Comparison of ENCODE assay signal across 13 cellular contexts in the genomic region with DNA sequence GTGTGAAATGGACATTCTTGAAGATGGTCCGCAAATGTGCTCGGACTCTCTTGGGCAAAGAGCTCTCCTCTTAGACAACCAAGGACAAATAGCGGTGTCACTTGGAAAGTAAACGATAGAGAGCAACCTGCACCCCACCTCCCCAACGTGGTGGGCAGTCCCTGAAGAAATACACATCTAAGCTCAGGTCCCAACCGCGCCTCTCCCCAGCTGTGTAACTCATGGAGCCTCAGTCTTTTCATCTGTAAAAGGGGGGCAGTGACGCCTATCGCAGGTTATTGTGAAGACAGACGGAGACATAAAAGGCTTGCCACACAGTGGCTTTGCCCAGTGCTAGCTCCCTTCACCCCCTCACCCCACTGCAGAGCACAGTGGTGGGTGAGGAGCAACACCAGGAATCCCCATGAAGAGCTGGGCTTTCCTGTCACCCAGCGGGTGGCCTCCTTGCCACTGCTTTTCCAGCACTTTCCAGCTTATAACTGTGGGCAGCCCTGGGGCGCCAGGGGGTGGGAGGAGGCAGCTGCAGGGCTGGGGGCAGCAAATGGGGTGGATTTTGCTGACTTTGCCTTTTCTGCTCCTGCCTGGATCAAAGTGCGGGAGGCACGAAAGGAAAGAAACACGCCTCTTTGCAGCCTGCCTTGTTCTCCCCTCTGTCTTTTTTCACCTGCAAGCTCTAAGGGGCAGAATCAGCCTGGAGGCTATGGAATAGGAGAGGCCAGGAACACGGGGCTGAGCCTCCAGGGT.
DNase-seq lines count a peak whose midpoint lies in the region; ATAC-seq, FAIRE-seq and TF ChIP-seq lines count a peak whose summit lies in the region.
"Had no signal": no experiment of that assay in that cellular context is flagged by ENCODE, and none has a peak within 500 bp of the region (broad histone marks: within the 10 kb centered on the region; RNA-seq: fewer than 3 reads in every experiment).

No MANE protein-coding gene starts in this region.

- no peak overlapping the region for H3K27ac ChIP-seq in A673 (ENCODE audit: low read depth, low read length, poor library complexity, severe bottlenecking)
- H3K27ac ChIP-seq in IMR-90 (ENCODE audit: insufficient read depth, low read length), result no peak overlapping the region
- no peak overlapping the region for H3K27ac ChIP-seq in H1 (ENCODE audit: low read depth, low read length)
- H3K27ac ChIP-seq in spleen, result no peak overlapping the region
- H3K27ac ChIP-seq: BLaER1, GM23248 had no signal

- H4K91ac ChIP-seq in IMR-90 (ENCODE audit: insufficient read depth, low read depth, low read length) (no peak overlapping the region), H1 (replicated peaks; ENCODE audit: insufficient read length, low read length) (no peak overlapping the region)

- H4K5ac ChIP-seq in IMR-90 (ENCODE audit: low read depth, low read length), result no peak overlapping the region
- H4K5ac ChIP-seq in H1 (ENCODE audit: insufficient read length, low read depth, low read length), result no peak overlapping the region

- H2AK5ac ChIP-seq in IMR-90 (ENCODE audit: low read depth, low read length), result no peak overlapping the region
- H2AK5ac ChIP-seq in H1 (ENCODE audit: low read depth, low read length), result no peak overlapping the region

- H3K9me3 ChIP-seq in A673 (ENCODE audit: low read depth, low read length, poor library complexity, severe bottlenecking) (no peaks in the 10 kb centered on the region), IMR-90 (ENCODE audit: control insufficient read depth, insufficient read depth, low read length) (no peaks in the 10 kb centered on the region), H1 (ENCODE audit: insufficient read depth in 2 of 2, low read depth in 1 of 2, low read length in 1 of 2) (no peaks in the 10 kb centered on the region), spleen (no peaks in the 10 kb centered on the region)
- H3K9me3 ChIP-seq: BLaER1, Caco-2 had no signal

- TF ChIP-seq RAD21 in IMR-90 (IDR thresholded peaks at IDR 0.05; ENCODE audit: low read length) (no peak), H1 (IDR thresholded peaks at IDR 0.05 in 1 of 2, conservative IDR thresholded peaks at IDR 0.05 in 1 of 2; ENCODE audit: low read depth in 2 of 2, low read length in 2 of 2) (no peak)

- no peaks in the 10 kb centered on the region for H3K79me1 ChIP-seq in IMR-90 (ENCODE audit: low read depth in 1 of 2, low read length in 2 of 2)
- no peaks in the 10 kb centered on the region for H3K79me1 ChIP-seq in H1 (ENCODE audit: low read depth, low read length)

- no peak for ATAC-seq in IMR-90 (ENCODE audit: low read depth)

- no peaks in the 10 kb centered on the region for H3K9me1 ChIP-seq in IMR-90 (ENCODE audit: insufficient read depth, low read length)

- H2AK9ac ChIP-seq in IMR-90 (replicated peaks; ENCODE audit: low read depth, low read length, poor library complexity), result peak overlapping the region; percentile 40

- in situ Hi-C loops in IMR-90 (cut with MboI; ENCODE audit: low sequenced_read_pairs), result no loop called here

- peak; percentile 41 for DNase-seq in A673 (ENCODE audit: low spot score)
- DNase-seq in IMR-90, result no peak
- no peak for DNase-seq in H1 (ENCODE audit: low read depth in 1 of 2, low spot score in 2 of 2)
- peak; percentile 45 for DNase-seq in spleen
- DNase-seq in hypothalamus (lab: John Stamatoyannopoulos, UW), result no peak
- no peak for DNase-seq in activated CD4-positive, alpha-beta T cell treated with anti-CD3 and anti-CD28 coated beads, Interleukin-2, amount 50 U/mL, for 4 hours
- DNase-seq: AML-193; Caco-2; CD8-positive, alpha-beta memory T cell; DMS53; GM23248; H7 had no signal

- H4K20me1 ChIP-seq in IMR-90 (ENCODE audit: insufficient read depth, low read length) (no peaks in the 10 kb centered on the region), H1 (replicated peaks in 1 of 2; ENCODE audit: control insufficient read depth in 1 of 2, insufficient read depth in 2 of 2, low read length in 2 of 2) (no peaks in the 10 kb centered on the region)
- H4K20me1 ChIP-seq: BLaER1 had no signal

- dilution Hi-C loops in IMR-90 (cut with HindIII; ENCODE audit: low sequenced_read_pairs, unreplicated experiment), result no loop called here

- H3K4me3 ChIP-seq in A673 (ENCODE audit: low read depth, low read length, poor library complexity, severe bottlenecking), result no peak overlapping the region
- no peak overlapping the region for H3K4me3 ChIP-seq in IMR-90 (ENCODE audit: insufficient read depth, low read depth, low read length)
- no peak overlapping the region for H3K4me3 ChIP-seq in H1 (ENCODE audit: extremely low read depth in 1 of 4, insufficient read depth in 2 of 4, low read depth in 3 of 4, low read length in 4 of 4)
- H3K4me3 ChIP-seq in spleen, result no peak overlapping the region
- H3K4me3 ChIP-seq: BLaER1, GM23248 had no signal

- H3K18ac ChIP-seq in IMR-90 (ENCODE audit: low read depth, low read length) (no peak overlapping the region), H1 (ENCODE audit: extremely low read depth, low read length) (no peak overlapping the region)

- H3K4ac ChIP-seq in IMR-90 (ENCODE audit: low read depth, low read length) (no peak overlapping the region), H1 (replicated peaks; ENCODE audit: insufficient read length, low read depth, low read length) (no peak overlapping the region)

- H3K4me1 ChIP-seq in A673 (ENCODE audit: insufficient read depth, low read length, poor library complexity, severe bottlenecking) (no peaks in the 10 kb centered on the region), IMR-90 (ENCODE audit: control insufficient read depth, insufficient read depth, low read length) (no peaks in the 10 kb centered on the region), H1 (replicated peaks in 1 of 4; ENCODE audit: control insufficient read depth in 3 of 4, insufficient read depth in 4 of 4, low read length in 3 of 4) (peaks cover 0 to 3% (median 0%) of the 10 kb centered on the region in 4 experiments; a peak in 1 of 7 replicates), spleen (peaks cover 0 to 7% (median 0%) of the 10 kb centered on the region in 6 donors)

- no peak overlapping the region for H3K23ac ChIP-seq in IMR-90 (ENCODE audit: low read depth, low read length)
- no peak overlapping the region for H3K23ac ChIP-seq in H1 (ENCODE audit: insufficient read length)

- H2AFZ ChIP-seq in IMR-90 (replicated peaks; ENCODE audit: low read length, poor library complexity), result no peak overlapping the region
- H2AFZ ChIP-seq in H1 (ENCODE audit: low read length), result no peak overlapping the region; the same call in 1 of the 2 replicates
- H2AFZ ChIP-seq: GM23248 had no signal

- POLR2A ChIA-PET in A673 (lab: Charles Lee; ENCODE audit: low non-redundant PET) (no interaction called here), IMR-90 (lab: Charles Lee; ENCODE audit: unreplicated experiment) (no interaction called here), H1 (lab: Charles Lee; ENCODE audit: partially characterized antibody) (interaction anchor here (0.6 to 1.4 kb wide), 4 partner anchors 11 to 32 kb away, joined by 3 to 4 read pairs (median 4); no protein-coding TSS in a partner anchor)

- CTCF ChIA-PET in A673 (lab: Charles Lee) (interaction anchor here (0.5 kb wide), 1 partner anchor 256 kb away, joined by 3 read pairs; no protein-coding TSS in a partner anchor), IMR-90 (lab: Yijun Ruan, JAX) (no interaction called here), H1 (lab: Charles Lee; ENCODE audit: partially characterized antibody) (interaction anchor here (0.6 to 1.8 kb wide), 6 partner anchors 11 to 278 kb away, joined by 3 to 4 read pairs (median 4); no protein-coding TSS in a partner anchor)

- H2BK20ac ChIP-seq in IMR-90 (ENCODE audit: low read depth, low read length) (no peak overlapping the region), H1 (ENCODE audit: low read length) (no peak overlapping the region)

- no peak overlapping the region for H2BK15ac ChIP-seq in IMR-90 (ENCODE audit: low read depth, low read length)
- no peak overlapping the region for H2BK15ac ChIP-seq in H1 (ENCODE audit: low read length)

- no peak for FAIRE-seq in H1 (lab: Jason Lieb, UNC)

- WGBS in IMR-90 (ENCODE audit: extremely low coverage in 2 of 2, insufficient read length in 1 of 2), 2 experiments, result 100% methylated on average over 1 of the region's 16 CpGs; no CpG with 5 or more reads in 1 of the 2 experiments
- 81% methylated on average over 13 of the region's 16 CpGs; no CpG with 5 or more reads in 1 of the 2 experiments for WGBS in H1 (ENCODE audit: extremely low coverage in 1 of 2, insufficient coverage in 1 of 2, insufficient read length in 1 of 2, insufficient replicate concordance in 2 of 2, low coverage in 1 of 2, low lambda C conversion rate in 2 of 2, missing lambda C conversion rate in 1 of 2), 2 experiments
- WGBS in spleen, 5 donors, result 83 to 87% (median 85%) methylated on average over 14 to 16 of the region's 16 CpGs

- intact Hi-C loops in A673 (cut with micrococcal nuclease; ENCODE audit: unreplicated experiment) (no loop called here), IMR-90 (cut with micrococcal nuclease) (no loop called here), spleen (cut with DNase I; ENCODE audit: low total_unique reads) (no loop called here)

- H3K27me3 ChIP-seq in A673 (replicated peaks; ENCODE audit: insufficient read depth, low read depth, low read length, poor library complexity) (peaks cover 27% of the 10 kb centered on the region), IMR-90 (ENCODE audit: control insufficient read depth, insufficient read depth, low read length) (peaks cover 28% of the 10 kb centered on the region), H1 (replicated peaks in 1 of 4; ENCODE audit: control insufficient read depth in 3 of 4, extremely low read depth in 1 of 4, insufficient read depth in 3 of 4, low read length in 3 of 4) (no peaks in the 10 kb centered on the region), spleen (replicated peaks in 1 of 7) (peaks cover 0 to 32% (median 0%) of the 10 kb centered on the region in 7 donors)
- H3K27me3 ChIP-seq: BLaER1 had no signal

- H3K9ac ChIP-seq in IMR-90 (ENCODE audit: low read depth, low read length) (no peak overlapping the region), H1 (replicated peaks in 1 of 4; ENCODE audit: extremely low read depth in 1 of 4, low read depth in 3 of 4, low read length in 3 of 4) (no peak overlapping the region)
- H3K9ac ChIP-seq: BLaER1, GM23248 had no signal

- no peak overlapping the region for H3K4me2 ChIP-seq in IMR-90 (ENCODE audit: low read depth, low read length)
- H3K4me2 ChIP-seq in H1 (ENCODE audit: insufficient read depth in 1 of 2, low read depth in 2 of 2, low read length in 2 of 2), result no peak overlapping the region
- H3K4me2 ChIP-seq: BLaER1 had no signal

- TF ChIP-seq POLR2A in IMR-90 (IDR thresholded peaks at IDR 0.05; ENCODE audit: low read depth, low read length) (no peak), H1 (IDR thresholded peaks at IDR 0.05; ENCODE audit: control extremely low read depth in 1 of 2, low read depth in 2 of 2, low read length in 2 of 2) (no peak), spleen (IDR thresholded peaks at IDR 0.05) (no peak)

- H3K14ac ChIP-seq in IMR-90 (replicated peaks; ENCODE audit: low read depth, low read length) (no peak overlapping the region), H1 (ENCODE audit: insufficient read length) (no peak overlapping the region)

- no peaks in the 10 kb centered on the region for H3K79me2 ChIP-seq in H1 (ENCODE audit: control insufficient read depth in 1 of 2, insufficient read depth in 2 of 2, low read length in 2 of 2)

- no peak overlapping the region for H2BK5ac ChIP-seq in IMR-90 (ENCODE audit: low read depth, low read length, poor library complexity, severe bottlenecking)
- no peak overlapping the region for H2BK5ac ChIP-seq in H1 (ENCODE audit: low read depth, low read length)

- H3K56ac ChIP-seq in IMR-90 (ENCODE audit: extremely low read depth, insufficient read depth, low read length) (no peak overlapping the region), H1 (replicated peaks; ENCODE audit: insufficient read length, low read depth, low read length) (no peak overlapping the region)

- H4K8ac ChIP-seq in IMR-90 (ENCODE audit: low read depth in 2 of 2, low read length in 2 of 2), result no peak overlapping the region
- H4K8ac ChIP-seq in H1 (ENCODE audit: extremely low read depth, insufficient read depth, low read length), result no peak overlapping the region

- H3K23me2 ChIP-seq in H1 (ENCODE audit: low read depth, low read length), result 0 out of 2 replicates have a peak, but pooled peaks cover 2% of the 10 kb centered on the region

- no peak for TF ChIP-seq EP300 in H1 (IDR thresholded peaks at IDR 0.05; ENCODE audit: borderline replicate concordance in 1 of 2, low read depth in 2 of 2, low read length in 2 of 2)

- H3K36me3 ChIP-seq in A673 (ENCODE audit: insufficient read depth, low read length, poor library complexity, severe bottlenecking) (no peaks in the 10 kb centered on the region), IMR-90 (ENCODE audit: control insufficient read depth, insufficient read depth, low read length) (no peaks in the 10 kb centered on the region), H1 (ENCODE audit: control insufficient read depth in 2 of 4, insufficient read depth in 4 of 4, low read length in 3 of 4) (no peaks in the 10 kb centered on the region), spleen (no peaks in the 10 kb centered on the region)
- H3K36me3 ChIP-seq: BLaER1 had no signal

- BruUV-seq in A673 (replicated peaks; lab: Mats Ljungman, UMichigan) (no TSS peak), IMR-90 (replicated peaks; lab: Mats Ljungman, UMichigan) (no TSS peak)

- no peak overlapping the region for H2BK12ac ChIP-seq in H1 (ENCODE audit: low read depth, low read length)

- no peak for TF ChIP-seq CTCF in A673 (conservative IDR thresholded peaks at IDR 0.05; ENCODE audit: low read depth, low read length)
- TF ChIP-seq CTCF in IMR-90 (conservative IDR thresholded peaks at IDR 0.05; ENCODE audit: low read depth, low read length), result no peak
- no peak for TF ChIP-seq CTCF in H1 (IDR thresholded peaks at IDR 0.05; ENCODE audit: control extremely low read depth in 1 of 3, insufficient read depth in 1 of 3, low read depth in 1 of 3, low read length in 3 of 3)
- TF ChIP-seq CTCF in spleen (IDR thresholded peaks at IDR 0.05 in 8 of 11, conservative IDR thresholded peaks at IDR 0.05 in 3 of 11), result no peak

- H2BK120ac ChIP-seq in IMR-90 (ENCODE audit: low read depth, low read length) (no peak overlapping the region), H1 (replicated peaks; ENCODE audit: low read depth, low read length) (no peak overlapping the region)

Comparison
In these comparisons a context has a peak if more than half of its experiments do, and no peak if none do; other contexts are left out.
1. DNase-seq: peak in A673 (single experiment) and spleen (single experiment); none in IMR-90 (single experiment), H1 (0 of 2), hypothalamus (0 of 51) and activated CD4-positive, alpha-beta T cell treated with anti-CD3 and anti-CD28 coated beads, Interleukin-2, amount 50 U/mL, for 4 hours (0 of 2).